1 cellular context compared by ENCODE assay signal in the genomic region with DNA sequence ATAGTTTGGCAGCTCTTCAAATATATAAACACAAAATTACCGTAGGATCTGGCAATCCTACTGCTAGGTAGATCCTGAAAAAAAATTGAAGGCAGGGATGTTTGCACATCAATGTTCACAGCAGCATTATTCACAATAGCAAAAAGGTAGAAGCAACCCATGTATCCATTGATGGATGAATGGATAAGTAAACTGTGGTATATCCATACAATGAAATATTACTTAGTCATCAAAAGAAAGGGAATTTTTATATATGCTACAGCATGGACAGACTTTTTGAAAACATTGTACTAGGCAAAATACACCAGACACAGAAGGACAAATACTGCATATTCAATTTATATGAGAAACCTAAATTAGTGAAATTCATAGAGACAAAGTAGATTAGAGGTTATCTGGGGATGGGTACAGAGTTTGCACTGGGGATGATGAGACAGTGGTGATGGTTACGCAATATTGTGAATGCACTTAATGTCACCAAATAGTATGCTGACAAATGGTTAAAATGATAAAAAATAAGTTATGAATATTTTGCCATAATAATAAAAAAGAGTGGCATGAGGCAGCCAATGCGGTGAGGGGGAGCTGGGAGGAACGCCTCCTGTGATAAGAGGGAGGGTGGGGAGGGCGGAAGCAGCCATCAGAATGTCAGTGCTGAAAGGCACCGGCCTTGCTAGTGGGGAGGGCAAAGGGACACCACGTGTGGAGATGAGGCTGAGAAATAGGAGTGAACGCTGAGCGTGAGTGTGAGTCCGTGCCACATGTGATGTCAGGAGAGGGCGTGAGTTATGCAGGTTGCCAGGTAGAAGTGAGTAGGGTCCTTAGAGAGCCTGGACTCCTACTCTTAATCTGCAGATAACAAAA.
TF ChIP-seq lines count a peak whose summit lies in the region.

No MANE protein-coding gene starts in this region.

TF ChIP-seq in SK-N-SH, 30 proteins besides CTCF, POLR2A, EP300 and RAD21 (continued from another document):
- TF ChIP-seq, protein P1, sequence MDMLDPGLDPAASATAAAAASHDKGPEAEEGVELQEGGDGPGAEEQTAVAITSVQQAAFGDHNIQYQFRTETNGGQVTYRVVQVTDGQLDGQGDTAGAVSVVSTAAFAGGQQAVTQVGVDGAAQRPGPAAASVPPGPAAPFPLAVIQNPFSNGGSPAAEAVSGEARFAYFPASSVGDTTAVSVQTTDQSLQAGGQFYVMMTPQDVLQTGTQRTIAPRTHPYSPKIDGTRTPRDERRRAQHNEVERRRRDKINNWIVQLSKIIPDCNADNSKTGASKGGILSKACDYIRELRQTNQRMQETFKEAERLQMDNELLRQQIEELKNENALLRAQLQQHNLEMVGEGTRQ (IDR thresholded peaks at IDR 0.05; ENCODE audit: borderline replicate concordance, low read depth, low read length): no peak
- TF ChIP-seq, protein P2, sequence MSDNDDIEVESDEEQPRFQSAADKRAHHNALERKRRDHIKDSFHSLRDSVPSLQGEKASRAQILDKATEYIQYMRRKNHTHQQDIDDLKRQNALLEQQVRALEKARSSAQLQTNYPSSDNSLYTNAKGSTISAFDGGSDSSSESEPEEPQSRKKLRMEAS (IDR thresholded peaks at IDR 0.05; ENCODE audit: low read depth): no peak
TF ChIP-seq in SK-N-SH: peak in this region for 0.
